Comparison of ENCODE assay signal across 17 cellular contexts in the genomic region with DNA sequence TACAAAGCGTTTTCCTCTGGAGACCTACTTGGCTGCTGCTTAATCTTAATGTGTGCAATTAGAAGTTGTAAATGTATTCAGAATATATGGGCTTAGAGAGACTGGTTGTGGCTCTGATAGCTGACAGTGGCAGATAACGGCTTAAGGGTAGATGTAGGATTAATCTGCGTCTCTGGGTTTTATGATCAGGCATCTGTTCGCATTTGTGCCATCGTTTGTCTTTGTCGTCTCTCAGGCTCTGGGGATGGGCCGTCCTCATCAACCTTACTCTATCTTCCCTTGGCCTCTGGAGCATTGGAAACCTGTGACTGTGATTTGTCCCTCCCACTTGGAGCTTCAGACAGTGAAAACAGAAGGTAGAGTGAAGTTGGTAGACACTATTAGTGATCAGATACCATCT.
"Had no signal": no experiment of that assay in that cellular context is flagged by ENCODE, and none has a peak within 500 bp of the region (broad histone marks: within the 10 kb centered on the region; RNA-seq: fewer than 3 reads in every experiment).

No MANE protein-coding gene starts in this region.

- H3K36me3 ChIP-seq: heart left ventricle, neural progenitor cell, thoracic aorta had no signal

- H3K4me3 ChIP-seq: heart left ventricle, neural progenitor cell, psoas muscle, right lobe of liver, smooth muscle cell, thoracic aorta had no signal

- H3K9me3 Mint-ChIP-seq: activated CD4-positive, alpha-beta memory T cell treated with anti-CD3 and anti-CD28 coated beads, Interleukin-2, amount 10 ng/mL, durations not matched to agents 7 days and 5 days; immature natural killer cell; mesothelial cell of epicardium; neural progenitor cell had no signal

- H3K27ac ChIP-seq: heart left ventricle, neural progenitor cell, psoas muscle, thoracic aorta had no signal

- ATAC-seq: heart left ventricle, psoas muscle, right lobe of liver had no signal

- H3K9me3 ChIP-seq: heart left ventricle, psoas muscle, right lobe of liver, thoracic aorta had no signal

- H3K27me3 ChIP-seq: heart left ventricle, neural progenitor cell, right lobe of liver had no signal

- H3K4me3 Mint-ChIP-seq: activated CD4-positive, alpha-beta memory T cell treated with anti-CD3 and anti-CD28 coated beads, Interleukin-2, amount 10 ng/mL, durations not matched to agents 7 days and 5 days; immature natural killer cell; mesothelial cell of epicardium; neural progenitor cell had no signal

- H3K4me1 ChIP-seq: neural progenitor cell, psoas muscle had no signal

- H3K4me1 Mint-ChIP-seq: neural progenitor cell had no signal

- DNase-seq: activated CD4-positive, alpha-beta memory T cell treated with anti-CD3 and anti-CD28 coated beads, Interleukin-2, amount 10 ng/mL, durations not matched to agents 7 days and 5 days; activated CD4-positive, CD25-positive, alpha-beta regulatory T cell treated with anti-CD3 and anti-CD28 coated beads, Interleukin-2, amount 50 U/mL, for 72 hours; activated CD8-positive, alpha-beta memory T cell treated with anti-CD3 and anti-CD28 coated beads, Interleukin-2, amount 50 U/mL, for 4 hours; aorta; cortex of kidney; effector CD8-positive, alpha-beta T cell; heart left ventricle; immature natural killer cell; psoas muscle; right lobe of liver; stimulated activated CD4-positive, alpha-beta T cell treated with anti-CD3 and anti-CD28 coated beads, Interleukin-4, amount 100 ng/mL, for 4 hours; stimulated activated CD8-positive, alpha-beta memory T cell treated with anti-CD3 and anti-CD28 coated beads, Interleukin-4, amount 100 ng/mL, for 48 hours; T-helper 9 cell had no signal

- H3K27ac Mint-ChIP-seq: activated CD4-positive, alpha-beta memory T cell treated with anti-CD3 and anti-CD28 coated beads, Interleukin-2, amount 10 ng/mL, durations not matched to agents 7 days and 5 days; mesothelial cell of epicardium; neural progenitor cell had no signal
